ENCODE assay signal across 14 cellular contexts in genomic region chr6:56450882-56451739, GRCh38.
DNase-seq lines count a peak whose midpoint lies in the region; ATAC-seq, FAIRE-seq and TF ChIP-seq lines count a peak whose summit lies in the region.
"Had no signal": no experiment of that assay in that cellular context is flagged by ENCODE, and none has a peak within 500 bp of the region (broad histone marks: within the 10 kb centered on the region; RNA-seq: fewer than 3 reads in every experiment).

No MANE protein-coding gene starts in this region.

- POLR2A ChIA-PET in activated CD4-positive, alpha-beta T cell treated with anti-CD3 and anti-CD28 coated beads for 36 hours (lab: Charles Lee), result no interaction called here

- CTCF ChIA-PET in activated CD4-positive, alpha-beta T cell treated with anti-CD3 and anti-CD28 coated beads for 36 hours (lab: Charles Lee), result no interaction called here

- H3K4me1 Mint-ChIP-seq in activated CD4-positive, alpha-beta T cell treated with anti-CD3 and anti-CD28 coated beads for 36 hours, result no peaks in the 10 kb centered on the region
- H3K4me1 Mint-ChIP-seq in glutamatergic neuron (ENCODE audit: low read depth, unreplicated experiment), result peaks cover 3% of the 10 kb centered on the region
- no peaks in the 10 kb centered on the region for H3K4me1 Mint-ChIP-seq in type B pancreatic cell (ENCODE audit: unreplicated experiment)
- H3K4me1 Mint-ChIP-seq: H9 had no signal

- H3K27ac Mint-ChIP-seq in activated CD4-positive, alpha-beta T cell treated with anti-CD3 and anti-CD28 coated beads for 36 hours, result no peak overlapping the region
- H3K27ac Mint-ChIP-seq in glutamatergic neuron (ENCODE audit: unreplicated experiment) (no peak overlapping the region), type B pancreatic cell (no peak overlapping the region)
- H3K27ac Mint-ChIP-seq: activated T-cell treated with anti-CD3 and anti-CD28 coated beads, Interleukin-2, amount 50 U/mL, for 24 hours; H9 had no signal

- H3K4me3 Mint-ChIP-seq in activated CD4-positive, alpha-beta T cell treated with anti-CD3 and anti-CD28 coated beads for 36 hours, result no peak overlapping the region
- H3K4me3 Mint-ChIP-seq in glutamatergic neuron (ENCODE audit: unreplicated experiment) (no peak overlapping the region), type B pancreatic cell (no peak overlapping the region)
- H3K4me3 Mint-ChIP-seq: activated T-cell treated with anti-CD3 and anti-CD28 coated beads, Interleukin-2, amount 50 U/mL, for 24 hours; H9 had no signal

- TF ChIP-seq CTCF in cardiac fibroblast (IDR thresholded peaks at IDR 0.05; ENCODE audit: low read depth, low read length) (no peak), retinal pigment epithelial cell (conservative IDR thresholded peaks at IDR 0.05; ENCODE audit: low read depth, low read length) (no peak), glutamatergic neuron (IDR thresholded peaks at IDR 0.05; ENCODE audit: partially characterized antibody, unreplicated experiment) (no peak), type B pancreatic cell (conservative IDR thresholded peaks at IDR 0.05) (no peak)

- peak; percentile 87 for ATAC-seq in left ventricle myocardium superior
- ATAC-seq in activated CD4-positive, alpha-beta T cell treated with anti-CD3 and anti-CD28 coated beads for 36 hours, result no peak

- TF ChIP-seq POLR2A in H54 (IDR thresholded peaks at IDR 0.05; ENCODE audit: low read depth, low read length), result no peak

- intact Hi-C loops in left ventricle myocardium superior (cut with micrococcal nuclease), result no loop called here
- intact Hi-C loops in activated CD4-positive, alpha-beta T cell treated with anti-CD3 and anti-CD28 coated beads for 36 hours (cut with DNase I, micrococcal nuclease), result no loop called here

- DNase-seq in H54 (ENCODE audit: insufficient read length, low spot score) (no peak), cardiac fibroblast (ENCODE audit: low read depth in 2 of 2) (peak; percentile 72 to 94), left ventricle myocardium superior (peak; percentile 82), retinal pigment epithelial cell (ENCODE audit: low read depth) (peak; percentile 61), glutamatergic neuron (no peak), type B pancreatic cell (ENCODE audit: extremely low spot score, unreplicated experiment) (no peak), NCI-H2029 (lab: John Stamatoyannopoulos, UW) (no peak)
- no peak for DNase-seq in activated CD4-positive, alpha-beta T cell treated with anti-CD3 and anti-CD28 coated beads for 36 hours
- DNase-seq: activated T-cell treated with anti-CD3 and anti-CD28 coated beads, Interleukin-2, amount 50 U/mL, for 24 hours; H9; KG1; stimulated activated naive CD4-positive, alpha-beta T cell had no signal

- peak; percentile 20 for FAIRE-seq in H54 (lab: Jason Lieb, UNC)
- FAIRE-seq: TTC549 had no signal

- no peaks in the 10 kb centered on the region for H3K27me3 Mint-ChIP-seq in activated CD4-positive, alpha-beta T cell treated with anti-CD3 and anti-CD28 coated beads for 36 hours
- peaks cover 4% of the 10 kb centered on the region for H3K27me3 Mint-ChIP-seq in glutamatergic neuron (ENCODE audit: unreplicated experiment)
- H3K27me3 Mint-ChIP-seq in type B pancreatic cell, result no peaks in the 10 kb centered on the region
- H3K27me3 Mint-ChIP-seq: activated T-cell treated with anti-CD3 and anti-CD28 coated beads, Interleukin-2, amount 50 U/mL, for 24 hours had no signal

- H3K4me3 ChIP-seq in cardiac fibroblast (replicated peaks in 1 of 2; ENCODE audit: low read depth in 2 of 2, low read length in 2 of 2) (no peak overlapping the region), retinal pigment epithelial cell (ENCODE audit: low read length) (no peak overlapping the region)
- H3K4me3 ChIP-seq: BLaER1 treated with 17β-estradiol and CSF1 and Interleukin-3, amounts not matched to agents 10 nM and 100 nM had no signal

- no peaks in the 10 kb centered on the region for H3K36me3 Mint-ChIP-seq in activated CD4-positive, alpha-beta T cell treated with anti-CD3 and anti-CD28 coated beads for 36 hours (ENCODE audit: low read depth)
- H3K36me3 Mint-ChIP-seq in glutamatergic neuron (ENCODE audit: unreplicated experiment) (no peaks in the 10 kb centered on the region), type B pancreatic cell (peaks cover 10% of the 10 kb centered on the region)

- H3K9me3 Mint-ChIP-seq in activated CD4-positive, alpha-beta T cell treated with anti-CD3 and anti-CD28 coated beads for 36 hours (ENCODE audit: low read depth), result no peaks in the 10 kb centered on the region
- H3K9me3 Mint-ChIP-seq in glutamatergic neuron (ENCODE audit: unreplicated experiment) (peaks cover 6% of the 10 kb centered on the region), type B pancreatic cell (no peaks in the 10 kb centered on the region)
- H3K9me3 Mint-ChIP-seq: activated T-cell treated with anti-CD3 and anti-CD28 coated beads, Interleukin-2, amount 50 U/mL, for 24 hours; H9 had no signal

Comparison
In these comparisons a context has a peak if more than half of its experiments do, and no peak if none do; other contexts are left out.
1. DNase-seq: peak in cardiac fibroblast (2 of 2), left ventricle myocardium superior (single experiment) and retinal pigment epithelial cell (single experiment); none in H54 (single experiment), activated CD4-positive, alpha-beta T cell treated with anti-CD3 and anti-CD28 coated beads for 36 hours (single experiment), glutamatergic neuron (single experiment), type B pancreatic cell (single experiment) and NCI-H2029 (single experiment).